1 cellular context compared by ENCODE assay signal in genomic region chr5:96935556-96936430, GRCh38.
A peak's percentile ranks its signal among the peaks of the same experiment; 100 is the strongest.
TF ChIP-seq lines count a peak whose summit lies in the region.

TSS of gene LNPEP (plus strand) at chr5:96936080. CDS start at chr5:96936156, 76 bp downstream.

TF ChIP-seq in SK-N-SH, 30 proteins besides CTCF, POLR2A, EP300 and RAD21 (continued from another document):
- TF ChIP-seq ZBTB33 (IDR thresholded peaks at IDR 0.05; ENCODE audit: borderline replicate concordance, low read depth) = no peak
- no peak for TF ChIP-seq FOXM1 (IDR thresholded peaks at IDR 0.05; ENCODE audit: low read depth)
- TF ChIP-seq, protein P1, sequence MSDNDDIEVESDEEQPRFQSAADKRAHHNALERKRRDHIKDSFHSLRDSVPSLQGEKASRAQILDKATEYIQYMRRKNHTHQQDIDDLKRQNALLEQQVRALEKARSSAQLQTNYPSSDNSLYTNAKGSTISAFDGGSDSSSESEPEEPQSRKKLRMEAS (IDR thresholded peaks at IDR 0.05; ENCODE audit: low read depth) = peak; percentile 91
